In the genomic region with DNA sequence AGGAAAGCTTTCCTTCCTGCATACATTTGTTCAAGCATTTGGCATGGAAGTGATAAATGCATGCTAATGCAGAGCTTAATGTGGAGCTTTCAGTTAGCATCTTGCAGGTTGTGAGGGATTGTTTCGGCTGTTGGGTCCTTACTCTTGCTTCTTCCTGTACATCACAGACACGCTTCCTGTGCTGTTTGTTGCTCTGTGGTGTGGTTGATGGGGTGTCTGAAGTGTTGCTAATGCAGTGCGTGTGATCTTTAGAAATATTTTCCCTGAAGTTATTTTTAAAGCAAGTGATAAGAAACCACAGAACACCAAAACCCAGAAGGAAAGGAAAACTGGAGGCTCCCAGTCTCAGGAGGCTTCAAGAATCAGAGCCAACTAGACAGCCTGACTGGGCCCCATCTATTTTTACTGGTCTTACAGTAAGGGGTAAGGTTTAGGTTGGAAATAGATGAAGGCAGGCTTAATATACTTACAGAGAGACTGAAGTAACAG, we compare ENCODE assay signal across 13 cellular contexts.
DNase-seq lines count a peak whose midpoint lies in the region; ATAC-seq and TF ChIP-seq lines count a peak whose summit lies in the region.
"Had no signal": no experiment of that assay in that cellular context is flagged by ENCODE, and none has a peak within 500 bp of the region (broad histone marks: within the 10 kb centered on the region; RNA-seq: fewer than 3 reads in every experiment).

No MANE protein-coding gene starts in this region.

- H3K4me2 ChIP-seq in PC-3 (ENCODE audit: low read length) = no peak overlapping the region

- CTCF ChIA-PET in PC-3 (lab: Charles Lee) = no interaction called here

- H3F3A ChIP-seq in PC-3 (ENCODE audit: low read length, unreplicated experiment) = no peaks in the 10 kb centered on the region

- peaks cover 4 to 11% of the 10 kb centered on the region in 2 donors for H3K4me1 Mint-ChIP-seq in stimulated activated naive B cell treated with anti-CD40 and anti-IgM and Interleukin-4, amounts not matched to agents 10 μg/mL and 1 μg/mL and 100 μg/mL, for 72 hours

- H3K4me1 ChIP-seq in PC-3 (ENCODE audit: insufficient read depth, low read length) = peaks cover 9% of the 10 kb centered on the region

- H3K27ac Mint-ChIP-seq in stimulated activated naive B cell treated with anti-CD40 and anti-IgM and Interleukin-4, amounts not matched to agents 10 μg/mL and 1 μg/mL and 100 μg/mL, for 72 hours = no peak overlapping the region
- H3K27ac Mint-ChIP-seq: nephron progenitor cell had no signal

- no peaks in the 10 kb centered on the region for H3K9me3 ChIP-seq in PC-3 (ENCODE audit: low read length)

- H3K4me3 Mint-ChIP-seq in stimulated activated naive B cell treated with anti-CD40 and anti-IgM and Interleukin-4, amounts not matched to agents 10 μg/mL and 1 μg/mL and 100 μg/mL, for 72 hours = peak overlapping the region in 1 of 2 donors; percentile 4
- H3K4me3 Mint-ChIP-seq: nephron progenitor cell had no signal

- no TSS peak for BruUV-seq in PC-3 (replicated peaks; lab: Mats Ljungman, UMichigan)

- no peak overlapping the region for H2AFZ ChIP-seq in PC-3 (ENCODE audit: low read length)

- H4K20me1 ChIP-seq in PC-3 (ENCODE audit: low read length) = no peaks in the 10 kb centered on the region

- H3K9ac ChIP-seq in PC-3 (ENCODE audit: low read length) = no peak overlapping the region

- H3K36me3 ChIP-seq in PC-3 (ENCODE audit: low read depth, low read length) = no peaks in the 10 kb centered on the region
- H3K36me3 ChIP-seq: WERI-Rb-1 had no signal

- H3K9me3 Mint-ChIP-seq in stimulated activated naive B cell treated with anti-CD40 and anti-IgM and Interleukin-4, amounts not matched to agents 10 μg/mL and 1 μg/mL and 100 μg/mL, for 72 hours = no peaks in the 10 kb centered on the region
- H3K9me3 Mint-ChIP-seq: IgD-negative memory B cell, nephron progenitor cell had no signal

- POLR2A ChIA-PET in PC-3 (lab: Charles Lee; ENCODE audit: unreplicated experiment) = interaction anchor here (0.6 kb wide), 1 partner anchor 98 kb away, joined by 4 read pairs; no protein-coding TSS in a partner anchor

- no peak overlapping the region for H3K4me3 ChIP-seq in PC-3 (ENCODE audit: low read length)

- no peaks in the 10 kb centered on the region for H3K9me2 ChIP-seq in PC-3 (replicated peaks; ENCODE audit: low read length)

- H3K79me2 ChIP-seq in PC-3 (ENCODE audit: low read length) = no peaks in the 10 kb centered on the region

- intact Hi-C loops in PC-3 (cut with micrococcal nuclease) = no loop called here

- H3K27me3 ChIP-seq in PC-3 (ENCODE audit: low read length) = no peaks in the 10 kb centered on the region

- no peaks in the 10 kb centered on the region for H3K36me3 Mint-ChIP-seq in stimulated activated naive B cell treated with anti-CD40 and anti-IgM and Interleukin-4, amounts not matched to agents 10 μg/mL and 1 μg/mL and 100 μg/mL, for 72 hours

- TF ChIP-seq CTCF in VCaP (conservative IDR thresholded peaks at IDR 0.05) (no peak), PC-3 (conservative IDR thresholded peaks at IDR 0.05; ENCODE audit: low read depth, low read length) (no peak)

- peak; percentile 51 to 58 for ATAC-seq in stimulated activated naive B cell treated with anti-CD40 and anti-IgM and Interleukin-4, amounts not matched to agents 10 μg/mL and 1 μg/mL and 100 μg/mL, for 72 hours (replicated peaks)
- ATAC-seq in PC-3 = no peak
- ATAC-seq in HG03039 (IDR thresholded peaks at IDR 0.05; ENCODE audit: unreplicated experiment) = no peak

- peak; percentile 23 for DNase-seq in activated CD8-positive, alpha-beta memory T cell treated with anti-CD3 and anti-CD28 coated beads, Interleukin-2, amount 50 U/mL, for 1 hour (ENCODE audit: extremely low read depth)
- DNase-seq in activated CD8-positive, alpha-beta memory T cell treated with anti-CD3 and anti-CD28 coated beads, Interleukin-2, amount 50 U/mL, for 48 hours = no peak
- DNase-seq in effector CD4-positive, alpha-beta T cell = peak; percentile 6
- no peak for DNase-seq in stimulated activated naive B cell treated with anti-CD40 and anti-IgM and Interleukin-4, amounts not matched to agents 10 μg/mL and 1 μg/mL and 100 μg/mL, for 72 hours
- DNase-seq in PC-3 (no peak), NCI-H446 treated with DMSO at 0.1 percent for 48 hours (lab: John Stamatoyannopoulos, UW) (no peak)
- DNase-seq: cerebellar nuclear complex; nephron progenitor cell; stimulated activated CD4-positive, alpha-beta T cell treated with anti-CD3 and anti-CD28 coated beads, Interleukin-2, amount 100 ng/mL, for 24 hours; WERI-Rb-1 had no signal

- H3K27ac ChIP-seq in VCaP = peak overlapping the region; percentile 71
- no peak overlapping the region for H3K27ac ChIP-seq in PC-3 (ENCODE audit: low read length)
- H3K27ac ChIP-seq: WERI-Rb-1 had no signal

- H3K27me3 Mint-ChIP-seq in stimulated activated naive B cell treated with anti-CD40 and anti-IgM and Interleukin-4, amounts not matched to agents 10 μg/mL and 1 μg/mL and 100 μg/mL, for 72 hours = peaks cover 9 to 13% of the 10 kb centered on the region in 2 donors

Comparison
In these comparisons a context has a peak if more than half of its experiments do, and no peak if none do; other contexts are left out.
1. DNase-seq: peak in activated CD8-positive, alpha-beta memory T cell treated with anti-CD3 and anti-CD28 coated beads, Interleukin-2, amount 50 U/mL, for 1 hour (single experiment) and effector CD4-positive, alpha-beta T cell (single experiment); none in activated CD8-positive, alpha-beta memory T cell treated with anti-CD3 and anti-CD28 coated beads, Interleukin-2, amount 50 U/mL, for 48 hours (single experiment), stimulated activated naive B cell treated with anti-CD40 and anti-IgM and Interleukin-4, amounts not matched to agents 10 μg/mL and 1 μg/mL and 100 μg/mL, for 72 hours (single experiment), PC-3 (single experiment) and NCI-H446 treated with DMSO at 0.1 percent for 48 hours (single experiment).
2. ATAC-seq: peak in stimulated activated naive B cell treated with anti-CD40 and anti-IgM and Interleukin-4, amounts not matched to agents 10 μg/mL and 1 μg/mL and 100 μg/mL, for 72 hours (2 of 2); none in PC-3 (single experiment) and HG03039 (single experiment).